In genomic region chr16:72725643-72726042, GRCh38 we compare ENCODE assay signal across 3 cellular contexts.
"Had no signal": no experiment of that assay in that cellular context is flagged by ENCODE, and none has a peak within 500 bp of the region (broad histone marks: within the 10 kb centered on the region; RNA-seq: fewer than 3 reads in every experiment).

No MANE protein-coding gene starts in this region.

- DNase-seq: GDM1, GF-D8 had no signal

- ATAC-seq: GM12878 had no signal

- H3K4me3 ChIP-seq: GM12878 had no signal
